ENCODE assay signal across 14 cellular contexts in genomic region chr5:79619849-79620248, GRCh38.
"Had no signal": no experiment of that assay in that cellular context is flagged by ENCODE, and none has a peak within 500 bp of the region (broad histone marks: within the 10 kb centered on the region; RNA-seq: fewer than 3 reads in every experiment).

No MANE protein-coding gene starts in this region.

- H3K27me3 ChIP-seq: cardiac muscle cell, dorsolateral prefrontal cortex, gastroesophageal sphincter, tibial artery had no signal

- DNase-seq: activated CD4-positive, alpha-beta T cell treated with anti-CD3 and anti-CD28 coated beads, Interleukin-2, amount 50 U/mL, for 1 hour; activated CD4-positive, CD25-positive, alpha-beta regulatory T cell; activated effector memory CD4-positive, alpha-beta T cell treated with Interleukin-2 at 50 U/mL for 16 hours; activated naive CD4-positive, alpha-beta T cell treated with anti-CD3 and anti-CD28 coated beads, Interleukin-2, amount 50 U/mL, for 16 hours; activated T-cell treated with anti-CD3 and anti-CD28 coated beads for 4 hours; dorsolateral prefrontal cortex; midbrain; stimulated activated CD4-positive, alpha-beta T cell treated with anti-CD3 and anti-CD28 coated beads, Interleukin-4, amount 100 ng/mL, for 24 hours; stimulated activated naive CD4-positive, alpha-beta T cell; T-helper 2 cell; tibial artery had no signal

- ATAC-seq: gastroesophageal sphincter had no signal

- H3K4me3 ChIP-seq: cardiac muscle cell, dorsolateral prefrontal cortex, gastroesophageal sphincter, lung, tibial artery had no signal

- H3K27ac ChIP-seq: cardiac muscle cell, dorsolateral prefrontal cortex, gastroesophageal sphincter, tibial artery had no signal
